In the genomic region with DNA sequence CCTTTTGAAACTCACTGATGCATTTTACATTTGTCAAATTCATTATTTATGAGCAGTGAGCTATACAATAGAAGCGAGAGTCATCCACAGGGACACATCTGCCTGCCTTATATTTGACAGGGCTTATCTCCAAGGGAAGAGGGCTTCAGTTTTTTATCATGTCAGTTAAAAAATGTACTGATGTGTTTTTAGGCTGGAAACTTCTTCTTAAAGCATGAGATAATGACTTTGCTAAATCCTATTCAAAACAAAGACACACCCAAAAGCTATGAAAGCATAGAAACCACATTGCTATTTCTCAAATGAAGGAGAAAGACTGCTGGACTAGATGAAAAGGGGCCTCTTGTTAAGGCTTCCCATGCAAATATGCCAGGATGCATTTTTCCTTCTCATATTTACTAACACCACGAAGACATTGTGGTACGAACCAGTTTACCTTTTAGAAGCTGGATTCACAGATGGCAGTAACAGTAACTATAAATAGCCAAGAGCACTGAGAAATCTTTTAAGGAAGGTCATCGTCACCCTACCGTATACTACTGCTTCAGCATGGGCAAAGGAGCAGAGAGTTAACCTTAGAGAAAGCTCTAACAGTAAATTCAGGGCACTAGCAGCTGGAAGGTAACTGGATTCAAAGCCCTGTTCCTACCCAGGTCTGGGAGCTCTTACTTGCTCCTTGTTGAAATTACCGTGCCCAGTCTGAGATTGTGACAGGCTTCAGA, we compare ENCODE assay signal across 17 cellular contexts.
DNase-seq lines count a peak whose midpoint lies in the region; ATAC-seq and TF ChIP-seq lines count a peak whose summit lies in the region.
"Had no signal": no experiment of that assay in that cellular context is flagged by ENCODE, and none has a peak within 500 bp of the region (broad histone marks: within the 10 kb centered on the region; RNA-seq: fewer than 3 reads in every experiment).

No MANE protein-coding gene starts in this region.

- no peak overlapping the region for H3K4me2 ChIP-seq in neural cell (ENCODE audit: low read length)
- H3K4me2 ChIP-seq: KMS-11 had no signal

- H3K4me3 ChIP-seq in neural cell (ENCODE audit: low read length), result peak overlapping the region; percentile 12
- H3K4me3 ChIP-seq: prostate gland, SK-N-MC, suprapubic skin had no signal

- no peak overlapping the region for H2AFZ ChIP-seq in neural cell (ENCODE audit: low read depth, low read length)

- no peaks in the 10 kb centered on the region for H3K9me3 ChIP-seq in neural cell (ENCODE audit: low read length)
- H3K9me3 ChIP-seq: prostate gland, suprapubic skin had no signal

- H3K79me2 ChIP-seq in neural cell (replicated peaks; ENCODE audit: insufficient read depth, low read length), result no peaks in the 10 kb centered on the region

- no peaks in the 10 kb centered on the region for H4K20me1 ChIP-seq in neural cell (ENCODE audit: insufficient read depth)

- peak; percentile 15 for TF ChIP-seq EP300 in neural cell (conservative IDR thresholded peaks at IDR 0.05; ENCODE audit: poor library complexity, severe bottlenecking)

- no peaks in the 10 kb centered on the region for H3K36me3 ChIP-seq in neural cell (ENCODE audit: insufficient read depth, low read length)
- H3K36me3 ChIP-seq: brain microvascular endothelial cell, prostate gland, suprapubic skin had no signal

- POLR2A ChIA-PET in HEK293T (lab: Yijun Ruan, JAX), result no interaction called here

- no peaks in the 10 kb centered on the region for H3K9me2 ChIP-seq in neural cell (ENCODE audit: insufficient read depth, low read length)

- no peak for TF ChIP-seq RAD21 in neural cell (conservative IDR thresholded peaks at IDR 0.05)

- no peak overlapping the region for H3K9ac ChIP-seq in neural cell (ENCODE audit: low read length)
- H3K9ac ChIP-seq: KMS-11 had no signal

- no peak for TF ChIP-seq CTCF in neural cell (IDR thresholded peaks at IDR 0.05; ENCODE audit: poor library complexity, severe bottlenecking)

- no peaks in the 10 kb centered on the region for H3F3A ChIP-seq in neural cell (ENCODE audit: insufficient read depth, low read length, poor library complexity, severe bottlenecking)

- CTCF ChIA-PET in HEK293T (lab: Yijun Ruan, JAX), result no interaction called here

- H3K27ac ChIP-seq in cingulate gyrus (ENCODE audit: low read depth, low read length) (peak overlapping the region; percentile 58), neural cell (ENCODE audit: low read length) (no peak overlapping the region)
- H3K27ac ChIP-seq: brain microvascular endothelial cell, C4-2B, KMS-11, prostate gland, SK-N-MC, suprapubic skin had no signal

- H3K27me3 ChIP-seq in neural cell (ENCODE audit: insufficient read depth, low read depth, low read length), result no peaks in the 10 kb centered on the region
- H3K27me3 ChIP-seq: brain microvascular endothelial cell, suprapubic skin had no signal

- peak; percentile 38 for DNase-seq in COLO668 (lab: John Stamatoyannopoulos, UW; ENCODE audit: unreplicated experiment)
- DNase-seq in NCI-H69 (lab: John Stamatoyannopoulos, UW), result peak; percentile 45
- no peak for DNase-seq in NCI-H2227 (lab: John Stamatoyannopoulos, UW; ENCODE audit: unreplicated experiment)
- no peak for DNase-seq in HEK293T (ENCODE audit: extremely low spot score)
- no peak for DNase-seq in Kasumi-1 (lab: John Stamatoyannopoulos, UW)
- DNase-seq: activated CD8-positive, alpha-beta memory T cell treated with anti-CD3 and anti-CD28 coated beads for 24 hours; activated gamma-delta T cell treated with Interleukin-2 at 50 U/mL for 16 hours; brain microvascular endothelial cell; NCI-H2081 treated with DMSO at 0.1 percent for 48 hours had no signal

- ATAC-seq in HG03025 (IDR thresholded peaks at IDR 0.05; ENCODE audit: low FRiP score, unreplicated experiment), result no peak

TF ChIP-seq in neural cell, 6 proteins besides CTCF, POLR2A, EP300 and RAD21:
- no peak for TF ChIP-seq MXI1 (conservative IDR thresholded peaks at IDR 0.05; ENCODE audit: poor library complexity, severe bottlenecking)
- TF ChIP-seq POLR2AphosphoS5 (IDR thresholded peaks at IDR 0.05), result no peak
- TF ChIP-seq EZH2 (IDR thresholded peaks at IDR 0.05; ENCODE audit: borderline replicate concordance, insufficient read depth, low read length, poor library complexity, severe bottlenecking), result no peak
- TF ChIP-seq SMC3 (conservative IDR thresholded peaks at IDR 0.05; ENCODE audit: poor library complexity), result no peak
- TF ChIP-seq, protein P1, sequence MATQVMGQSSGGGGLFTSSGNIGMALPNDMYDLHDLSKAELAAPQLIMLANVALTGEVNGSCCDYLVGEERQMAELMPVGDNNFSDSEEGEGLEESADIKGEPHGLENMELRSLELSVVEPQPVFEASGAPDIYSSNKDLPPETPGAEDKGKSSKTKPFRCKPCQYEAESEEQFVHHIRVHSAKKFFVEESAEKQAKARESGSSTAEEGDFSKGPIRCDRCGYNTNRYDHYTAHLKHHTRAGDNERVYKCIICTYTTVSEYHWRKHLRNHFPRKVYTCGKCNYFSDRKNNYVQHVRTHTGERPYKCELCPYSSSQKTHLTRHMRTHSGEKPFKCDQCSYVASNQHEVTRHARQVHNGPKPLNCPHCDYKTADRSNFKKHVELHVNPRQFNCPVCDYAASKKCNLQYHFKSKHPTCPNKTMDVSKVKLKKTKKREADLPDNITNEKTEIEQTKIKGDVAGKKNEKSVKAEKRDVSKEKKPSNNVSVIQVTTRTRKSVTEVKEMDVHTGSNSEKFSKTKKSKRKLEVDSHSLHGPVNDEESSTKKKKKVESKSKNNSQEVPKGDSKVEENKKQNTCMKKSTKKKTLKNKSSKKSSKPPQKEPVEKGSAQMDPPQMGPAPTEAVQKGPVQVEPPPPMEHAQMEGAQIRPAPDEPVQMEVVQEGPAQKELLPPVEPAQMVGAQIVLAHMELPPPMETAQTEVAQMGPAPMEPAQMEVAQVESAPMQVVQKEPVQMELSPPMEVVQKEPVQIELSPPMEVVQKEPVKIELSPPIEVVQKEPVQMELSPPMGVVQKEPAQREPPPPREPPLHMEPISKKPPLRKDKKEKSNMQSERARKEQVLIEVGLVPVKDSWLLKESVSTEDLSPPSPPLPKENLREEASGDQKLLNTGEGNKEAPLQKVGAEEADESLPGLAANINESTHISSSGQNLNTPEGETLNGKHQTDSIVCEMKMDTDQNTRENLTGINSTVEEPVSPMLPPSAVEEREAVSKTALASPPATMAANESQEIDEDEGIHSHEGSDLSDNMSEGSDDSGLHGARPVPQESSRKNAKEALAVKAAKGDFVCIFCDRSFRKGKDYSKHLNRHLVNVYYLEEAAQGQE (IDR thresholded peaks at IDR 0.05; ENCODE audit: borderline replicate concordance), result no peak
- TF ChIP-seq TAF1 (IDR thresholded peaks at IDR 0.05; ENCODE audit: low read depth), result no peak

TF ChIP-seq in HEK293T, 16 proteins besides CTCF, POLR2A, EP300 and RAD21:
- TF ChIP-seq ARNT (IDR thresholded peaks at IDR 0.05) (no peak), TARDBP (IDR thresholded peaks at IDR 0.05) (no peak), CTBP1 (IDR thresholded peaks at IDR 0.05; ENCODE audit: borderline replicate concordance) (no peak), FOXM1 (IDR thresholded peaks at IDR 0.05; ENCODE audit: borderline replicate concordance) (no peak), SUZ12 (IDR thresholded peaks at IDR 0.05) (no peak), HDGF (IDR thresholded peaks at IDR 0.05; ENCODE audit: borderline replicate concordance) (no peak), ZNF384 (IDR thresholded peaks at IDR 0.05) (no peak), ELF4 (IDR thresholded peaks at IDR 0.05) (no peak), FOXK2 (IDR thresholded peaks at IDR 0.05) (no peak), SP1 (IDR thresholded peaks at IDR 0.05) (no peak), FOXA1 (IDR thresholded peaks at IDR 0.05) (no peak), L3MBTL2 (conservative IDR thresholded peaks at IDR 0.05) (no peak), BHLHE40 (IDR thresholded peaks at IDR 0.05; ENCODE audit: borderline replicate concordance) (no peak), NFRKB (IDR thresholded peaks at IDR 0.05) (no peak), LEF1 (IDR thresholded peaks at IDR 0.05; ENCODE audit: borderline replicate concordance) (no peak)
- TF ChIP-seq, protein P2, sequence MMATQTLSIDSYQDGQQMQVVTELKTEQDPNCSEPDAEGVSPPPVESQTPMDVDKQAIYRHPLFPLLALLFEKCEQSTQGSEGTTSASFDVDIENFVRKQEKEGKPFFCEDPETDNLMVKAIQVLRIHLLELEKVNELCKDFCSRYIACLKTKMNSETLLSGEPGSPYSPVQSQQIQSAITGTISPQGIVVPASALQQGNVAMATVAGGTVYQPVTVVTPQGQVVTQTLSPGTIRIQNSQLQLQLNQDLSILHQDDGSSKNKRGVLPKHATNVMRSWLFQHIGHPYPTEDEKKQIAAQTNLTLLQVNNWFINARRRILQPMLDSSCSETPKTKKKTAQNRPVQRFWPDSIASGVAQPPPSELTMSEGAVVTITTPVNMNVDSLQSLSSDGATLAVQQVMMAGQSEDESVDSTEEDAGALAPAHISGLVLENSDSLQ (IDR thresholded peaks at IDR 0.05), result no peak

Comparison
In these comparisons a context has a peak if more than half of its experiments do, and no peak if none do; other contexts are left out.
1. DNase-seq: peak in COLO668 (single experiment) and NCI-H69 (single experiment); none in NCI-H2227 (single experiment), HEK293T (single experiment) and Kasumi-1 (0 of 2).